In genomic region chr12:3933074-3933818, GRCh38 we compare ENCODE assay signal across 1 cellular context.
TF ChIP-seq lines count a peak whose summit lies in the region.

No MANE protein-coding gene starts in this region.

TF ChIP-seq in GM23338, 12 proteins besides CTCF, POLR2A, EP300 and RAD21 (continued from another document):
- TF ChIP-seq REST (IDR thresholded peaks at IDR 0.05; ENCODE audit: unreplicated experiment): no peak
- no peak for TF ChIP-seq POLR2AphosphoS5 (IDR thresholded peaks at IDR 0.05; ENCODE audit: low read depth)
